ENCODE assay signal across 1 cellular context in the genomic region with DNA sequence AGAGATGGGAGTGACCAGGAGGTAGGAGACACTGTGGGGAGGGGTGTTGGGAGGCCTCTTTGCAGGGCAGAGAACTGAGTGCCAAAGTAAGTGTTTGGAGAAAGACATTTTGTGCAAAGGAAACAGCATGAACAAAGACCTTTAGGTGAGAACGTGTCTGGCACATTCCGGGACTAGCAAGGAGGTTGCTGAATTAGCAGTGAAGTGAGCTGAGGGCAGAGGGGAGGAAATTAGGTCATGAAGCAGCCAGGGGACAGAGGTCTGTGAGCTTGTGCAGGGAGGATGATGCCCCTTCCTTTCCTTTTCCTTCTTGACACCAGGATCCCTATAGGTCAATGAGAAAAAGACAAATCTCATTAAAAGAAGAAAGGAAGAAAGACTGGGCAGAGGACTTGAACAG.
TF ChIP-seq lines count a peak whose summit lies in the region.

No MANE protein-coding gene starts in this region.

TF ChIP-seq in IMR-90, 13 proteins besides CTCF, POLR2A, EP300 and RAD21 (continued from another document):
- TF ChIP-seq, protein P1, sequence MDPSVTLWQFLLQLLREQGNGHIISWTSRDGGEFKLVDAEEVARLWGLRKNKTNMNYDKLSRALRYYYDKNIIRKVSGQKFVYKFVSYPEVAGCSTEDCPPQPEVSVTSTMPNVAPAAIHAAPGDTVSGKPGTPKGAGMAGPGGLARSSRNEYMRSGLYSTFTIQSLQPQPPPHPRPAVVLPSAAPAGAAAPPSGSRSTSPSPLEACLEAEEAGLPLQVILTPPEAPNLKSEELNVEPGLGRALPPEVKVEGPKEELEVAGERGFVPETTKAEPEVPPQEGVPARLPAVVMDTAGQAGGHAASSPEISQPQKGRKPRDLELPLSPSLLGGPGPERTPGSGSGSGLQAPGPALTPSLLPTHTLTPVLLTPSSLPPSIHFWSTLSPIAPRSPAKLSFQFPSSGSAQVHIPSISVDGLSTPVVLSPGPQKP (IDR thresholded peaks at IDR 0.05; ENCODE audit: borderline replicate concordance, low read depth, low read length), result no peak
- no peak for TF ChIP-seq CHD1 (IDR thresholded peaks at IDR 0.05; ENCODE audit: low read depth, low read length)
- no peak for TF ChIP-seq MXI1 (IDR thresholded peaks at IDR 0.05; ENCODE audit: borderline replicate concordance, low read depth, low read length)
- TF ChIP-seq BHLHE40 (IDR thresholded peaks at IDR 0.05; ENCODE audit: low read depth, low read length), result no peak
- no peak for TF ChIP-seq MAZ (IDR thresholded peaks at IDR 0.05; ENCODE audit: borderline replicate concordance, low read depth, low read length)
